ENCODE assay signal across 14 cellular contexts in the genomic region with DNA sequence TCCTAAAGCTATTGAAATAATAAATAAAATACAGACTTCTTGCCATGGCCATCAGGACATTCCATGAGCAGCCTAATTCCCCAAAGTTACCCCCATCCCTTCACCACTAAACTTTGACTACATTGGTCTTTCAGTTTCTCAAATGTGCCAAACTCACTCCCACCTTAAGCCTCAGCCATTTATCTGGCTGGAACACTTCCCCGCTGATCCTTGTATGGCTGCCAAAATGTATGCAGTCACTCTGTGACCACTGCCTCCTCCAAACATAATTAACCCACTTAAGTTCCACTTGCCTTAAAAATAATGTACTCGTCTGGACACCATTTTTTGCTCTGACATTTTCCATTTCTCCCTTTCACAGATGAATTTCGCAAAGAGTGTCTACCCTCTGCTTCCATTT.
"Had no signal": no experiment of that assay in that cellular context is flagged by ENCODE, and none has a peak within 500 bp of the region (broad histone marks: within the 10 kb centered on the region; RNA-seq: fewer than 3 reads in every experiment).

No MANE protein-coding gene starts in this region.

- H3K27me3 ChIP-seq: dorsolateral prefrontal cortex, neural progenitor cell, ovary, right lobe of liver, upper lobe of left lung had no signal

- H3K9ac ChIP-seq: neural progenitor cell had no signal

- H3K4me1 Mint-ChIP-seq: activated CD4-positive, alpha-beta T cell treated with anti-CD3 and anti-CD28 coated beads, Interleukin-2, amount 10 ng/mL, durations not matched to agents 7 days and 5 days; neural progenitor cell; stimulated activated naive CD8-positive, alpha-beta T cell treated with anti-CD3 and anti-CD28 coated beads, Interleukin-15, amount 100 ng/mL, for 72 hours had no signal

- H3K27ac ChIP-seq: dorsolateral prefrontal cortex, neural progenitor cell, ovary, right lobe of liver, upper lobe of left lung had no signal

- ATAC-seq: right lobe of liver; stimulated activated naive CD8-positive, alpha-beta T cell treated with anti-CD3 and anti-CD28 coated beads, Interleukin-15, amount 100 ng/mL, for 72 hours had no signal

- H3K9me3 Mint-ChIP-seq: activated CD4-positive, alpha-beta T cell treated with anti-CD3 and anti-CD28 coated beads, Interleukin-2, amount 10 ng/mL, durations not matched to agents 7 days and 5 days; activated T-cell treated with anti-CD3 and anti-CD28 coated beads, Interleukin-2, amount 50 U/mL, for 72 hours; neural progenitor cell; stimulated activated naive CD8-positive, alpha-beta T cell treated with anti-CD3 and anti-CD28 coated beads, Interleukin-15, amount 100 ng/mL, for 72 hours had no signal

- H3K36me3 ChIP-seq: neural progenitor cell, ovary, right lobe of liver, upper lobe of left lung had no signal

- H3K27me3 Mint-ChIP-seq: activated CD4-positive, alpha-beta T cell treated with anti-CD3 and anti-CD28 coated beads, Interleukin-2, amount 10 ng/mL, durations not matched to agents 7 days and 5 days; activated naive CD8-positive, alpha-beta T cell; stimulated activated naive CD8-positive, alpha-beta T cell treated with anti-CD3 and anti-CD28 coated beads, Interleukin-15, amount 100 ng/mL, for 72 hours had no signal

- H3K9me3 ChIP-seq: ovary, right lobe of liver, upper lobe of left lung had no signal

- H3K27ac Mint-ChIP-seq: activated CD4-positive, alpha-beta T cell treated with anti-CD3 and anti-CD28 coated beads, Interleukin-2, amount 10 ng/mL, durations not matched to agents 7 days and 5 days; activated naive CD8-positive, alpha-beta T cell; activated T-cell treated with anti-CD3 and anti-CD28 coated beads, Interleukin-2, amount 50 U/mL, for 72 hours; neural progenitor cell; stimulated activated naive CD8-positive, alpha-beta T cell treated with anti-CD3 and anti-CD28 coated beads, Interleukin-15, amount 100 ng/mL, for 72 hours had no signal

- DNase-seq: activated CD4-positive, alpha-beta T cell treated with anti-CD3 and anti-CD28 coated beads, Interleukin-2, amount 10 ng/mL, durations not matched to agents 7 days and 5 days; activated CD8-positive, alpha-beta memory T cell treated with anti-CD3 and anti-CD28 coated beads, Interleukin-2, amount 50 U/mL, for 48 hours; activated gamma-delta T cell treated with Interleukin-2 at 50 U/mL for 16 hours; activated T-cell treated with anti-CD3 and anti-CD28 coated beads, Interleukin-2, amount 50 U/mL, for 72 hours; anterior cingulate cortex; dorsolateral prefrontal cortex; ovary; right lobe of liver; stimulated activated naive CD8-positive, alpha-beta T cell treated with anti-CD3 and anti-CD28 coated beads, Interleukin-15, amount 100 ng/mL, for 72 hours; upper lobe of left lung had no signal

- H3K4me3 Mint-ChIP-seq: activated CD4-positive, alpha-beta T cell treated with anti-CD3 and anti-CD28 coated beads, Interleukin-2, amount 10 ng/mL, durations not matched to agents 7 days and 5 days; activated naive CD8-positive, alpha-beta T cell; activated T-cell treated with anti-CD3 and anti-CD28 coated beads, Interleukin-2, amount 50 U/mL, for 72 hours; neural progenitor cell; stimulated activated naive CD8-positive, alpha-beta T cell treated with anti-CD3 and anti-CD28 coated beads, Interleukin-15, amount 100 ng/mL, for 72 hours had no signal

- H3K4me3 ChIP-seq: dorsolateral prefrontal cortex, lung, neural progenitor cell, ovary, right lobe of liver, upper lobe of left lung had no signal

- H3K4me1 ChIP-seq: neural progenitor cell, right lobe of liver, upper lobe of left lung had no signal

- H3K4me2 ChIP-seq: neural progenitor cell had no signal

- H2AFZ ChIP-seq: neural progenitor cell had no signal

- H3K36me3 Mint-ChIP-seq: activated naive CD8-positive, alpha-beta T cell; neural progenitor cell had no signal

- FAIRE-seq: TTC549 had no signal
